ENCODE assay signal across 12 cellular contexts in the genomic region with DNA sequence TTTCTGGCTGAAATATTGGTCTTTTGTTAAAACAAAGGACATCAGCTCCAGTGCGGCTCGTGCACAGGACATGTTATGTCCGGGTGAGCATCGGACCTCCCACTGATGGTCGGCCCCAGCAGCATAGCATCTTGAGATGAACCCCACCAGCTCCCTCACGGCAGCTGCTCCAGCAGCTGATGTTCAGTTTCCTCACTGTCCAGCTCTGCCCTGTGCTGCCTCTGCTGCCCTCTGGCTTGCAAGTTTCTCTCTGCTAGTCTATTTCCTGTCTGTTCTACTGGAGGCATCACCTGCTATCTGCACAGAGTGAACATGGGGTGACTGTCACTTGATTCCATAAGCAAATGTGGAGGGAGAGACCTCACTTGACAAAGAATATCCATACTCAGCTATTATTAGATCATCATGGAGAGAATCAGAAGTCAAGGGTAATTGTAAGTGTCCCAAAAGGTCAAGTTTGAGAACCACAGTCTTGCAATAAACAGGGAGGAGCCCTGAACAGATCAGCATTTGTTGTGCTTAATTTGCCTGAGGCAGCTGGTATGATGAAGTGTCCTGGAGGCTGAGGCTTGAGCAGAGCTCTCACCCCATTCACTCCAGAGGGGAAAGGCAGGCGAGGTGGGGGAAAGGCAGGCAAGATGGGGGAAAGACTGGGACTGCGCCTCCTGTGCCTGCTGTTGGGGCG.
A peak's percentile ranks its signal among the peaks of the same experiment; 100 is the strongest.
DNase-seq lines count a peak whose midpoint lies in the region; ATAC-seq and TF ChIP-seq lines count a peak whose summit lies in the region.
"Had no signal": no experiment of that assay in that cellular context is flagged by ENCODE, and none has a peak within 500 bp of the region (broad histone marks: within the 10 kb centered on the region; RNA-seq: fewer than 3 reads in every experiment).

No MANE protein-coding gene starts in this region.

- peaks cover 15% of the 10 kb centered on the region for H3K9me3 Mint-ChIP-seq in GM23338
- peaks cover 6% of the 10 kb centered on the region for H3K9me3 Mint-ChIP-seq in progenitor cell of endocrine pancreas (ENCODE audit: low read depth)
- peaks cover 0 to 43% (median 25%) of the 10 kb centered on the region in 6 donors for H3K9me3 Mint-ChIP-seq in immature natural killer cell

- H3K27ac ChIP-seq in GM23338 (ENCODE audit: low read depth), result no peak overlapping the region
- no peak overlapping the region for H3K27ac ChIP-seq in PC-3 (ENCODE audit: low read length)
- H3K27ac ChIP-seq in adrenal gland, result peak overlapping the region in 1 of 5 donors; percentile 52
- H3K27ac ChIP-seq in thyroid gland, result no peak overlapping the region
- H3K27ac ChIP-seq: coronary artery, SK-N-MC had no signal

- peaks cover 3% of the 10 kb centered on the region; the same call in 2 of the 3 replicates for H3K4me1 Mint-ChIP-seq in GM23338
- no peaks in the 10 kb centered on the region for H3K4me1 Mint-ChIP-seq in progenitor cell of endocrine pancreas (ENCODE audit: low read depth)
- H3K4me1 Mint-ChIP-seq in immature natural killer cell, result peaks cover 0 to 2% of the 10 kb centered on the region in 2 donors

- DNase-seq in GM23338 (ENCODE audit: low spot score) (no peak), PC-3 (peak; percentile 61), fibroblast of the aortic adventitia (ENCODE audit: low read depth) (peak; percentile 39), progenitor cell of endocrine pancreas (ENCODE audit: low spot score, unreplicated experiment) (no peak), adrenal gland (no peak), thyroid gland (no peak), immature natural killer cell (no peak)
- DNase-seq: transverse colon had no signal

- H3K27ac Mint-ChIP-seq in GM23338, result no peak overlapping the region
- H3K27ac Mint-ChIP-seq in progenitor cell of endocrine pancreas, result no peak overlapping the region
- no peak overlapping the region for H3K27ac Mint-ChIP-seq in immature natural killer cell

- H3K4me3 Mint-ChIP-seq in GM23338 (no peak overlapping the region), progenitor cell of endocrine pancreas (ENCODE audit: low read depth) (no peak overlapping the region), immature natural killer cell (no peak overlapping the region)

- TF ChIP-seq CTCF in GM23338 (conservative IDR thresholded peaks at IDR 0.05; ENCODE audit: low read depth in 2 of 2) (peak; percentile 30 to 47), PC-3 (conservative IDR thresholded peaks at IDR 0.05; ENCODE audit: low read depth, low read length) (peak; percentile 69), fibroblast of the aortic adventitia (IDR thresholded peaks at IDR 0.05; ENCODE audit: insufficient read depth, low read length) (peak; percentile 59), progenitor cell of endocrine pancreas (IDR thresholded peaks at IDR 0.05; ENCODE audit: unreplicated experiment) (peak; percentile 21), adrenal gland (IDR thresholded peaks at IDR 0.05) (peak in 1 of 6 experiments; percentile 19), thyroid gland (IDR thresholded peaks at IDR 0.05) (no peak)

- H3K9ac ChIP-seq in PC-3 (ENCODE audit: low read length), result no peak overlapping the region

- H3K27me3 Mint-ChIP-seq in GM23338 (ENCODE audit: insufficient read depth, low read depth, poor library complexity), result peaks cover 9% of the 10 kb centered on the region
- H3K27me3 Mint-ChIP-seq in progenitor cell of endocrine pancreas, result peaks cover 10% of the 10 kb centered on the region
- no peaks in the 10 kb centered on the region for H3K27me3 Mint-ChIP-seq in immature natural killer cell (ENCODE audit: low read depth in 3 of 3)

- H2AFZ ChIP-seq in GM23338, result no peak overlapping the region
- H2AFZ ChIP-seq in PC-3 (ENCODE audit: low read length), result no peak overlapping the region

- H3K9me2 ChIP-seq in GM23338 (ENCODE audit: insufficient read depth) (0 out of 2 replicates have a peak, but pooled peaks cover 3% of the 10 kb centered on the region), PC-3 (replicated peaks; ENCODE audit: low read length) (no peaks in the 10 kb centered on the region)

- H3K79me2 ChIP-seq in GM23338 (replicated peaks; ENCODE audit: insufficient read depth) (no peaks in the 10 kb centered on the region), PC-3 (ENCODE audit: low read length) (no peaks in the 10 kb centered on the region)

- TF ChIP-seq POLR2A in adrenal gland (IDR thresholded peaks at IDR 0.05) (no peak), thyroid gland (IDR thresholded peaks at IDR 0.05) (no peak)

- ATAC-seq in GM23338 (no peak), PC-3 (peak; percentile 64), HG02852 (IDR thresholded peaks at IDR 0.05; ENCODE audit: unreplicated experiment) (no peak)

- H3K4me1 ChIP-seq in GM23338 (ENCODE audit: insufficient read depth) (peaks cover under 1% of the 10 kb centered on the region; the same call in 1 of the 2 replicates), PC-3 (ENCODE audit: insufficient read depth, low read length) (peaks cover 17% of the 10 kb centered on the region), adrenal gland (replicated peaks in 1 of 2) (no peaks in the 10 kb centered on the region), thyroid gland (peaks cover 0 to 4% of the 10 kb centered on the region in 2 donors)
- H3K4me1 ChIP-seq: prostate gland, transverse colon had no signal

- no peaks in the 10 kb centered on the region; the same call in 1 of the 2 replicates for H3K36me3 ChIP-seq in GM23338 (ENCODE audit: insufficient read depth)
- no peaks in the 10 kb centered on the region for H3K36me3 ChIP-seq in PC-3 (ENCODE audit: low read depth, low read length)
- no peaks in the 10 kb centered on the region for H3K36me3 ChIP-seq in adrenal gland (replicated peaks in 1 of 2)
- no peaks in the 10 kb centered on the region for H3K36me3 ChIP-seq in thyroid gland
- H3K36me3 ChIP-seq: prostate gland, transverse colon had no signal

- no peaks in the 10 kb centered on the region for H3F3A ChIP-seq in GM23338 (replicated peaks; ENCODE audit: low read depth)
- H3F3A ChIP-seq in PC-3 (ENCODE audit: low read length, unreplicated experiment), result no peaks in the 10 kb centered on the region

- CTCF ChIA-PET in PC-3 (lab: Charles Lee), result no interaction called here

- H3K27me3 ChIP-seq in GM23338 (ENCODE audit: insufficient read depth) (no peaks in the 10 kb centered on the region), PC-3 (ENCODE audit: low read length) (no peaks in the 10 kb centered on the region), adrenal gland (no peaks in the 10 kb centered on the region), thyroid gland (no peaks in the 10 kb centered on the region)
- H3K27me3 ChIP-seq: transverse colon had no signal

- no TSS peak for BruUV-seq in PC-3 (replicated peaks; lab: Mats Ljungman, UMichigan)

- H3K4me3 ChIP-seq in GM23338 (no peak overlapping the region), PC-3 (ENCODE audit: low read length) (no peak overlapping the region), fibroblast of the aortic adventitia (ENCODE audit: low read depth, low read length) (no peak overlapping the region), adrenal gland (no peak overlapping the region), thyroid gland (replicated peaks in 1 of 3) (no peak overlapping the region)
- H3K4me3 ChIP-seq: coronary artery, prostate gland, SK-N-MC, transverse colon had no signal

- 62 to 83% (median 81%) methylated on average over 8 to 9 of the region's 9 CpGs for WGBS in adrenal gland, 4 donors
- 78 to 85% methylated on average over 9 of the region's 9 CpGs for WGBS in thyroid gland, 2 donors

- H3K9me3 ChIP-seq in PC-3 (ENCODE audit: low read length), result no peaks in the 10 kb centered on the region
- no peaks in the 10 kb centered on the region for H3K9me3 ChIP-seq in adrenal gland (replicated peaks in 1 of 3)
- no peaks in the 10 kb centered on the region for H3K9me3 ChIP-seq in thyroid gland
- H3K9me3 ChIP-seq: prostate gland, transverse colon had no signal

- POLR2A ChIA-PET in PC-3 (lab: Charles Lee; ENCODE audit: unreplicated experiment), result no interaction called here

- no peaks in the 10 kb centered on the region for H4K20me1 ChIP-seq in GM23338 (replicated peaks; ENCODE audit: insufficient read depth)
- H4K20me1 ChIP-seq in PC-3 (ENCODE audit: low read length), result no peaks in the 10 kb centered on the region

- H3K4me2 ChIP-seq in GM23338, result no peak overlapping the region
- no peak overlapping the region for H3K4me2 ChIP-seq in PC-3 (ENCODE audit: low read length)

- intact Hi-C loops in PC-3 (cut with micrococcal nuclease), result loop anchor here (1.0 kb wide), 1 partner anchor 87 kb away; no protein-coding TSS in a partner anchor
- intact Hi-C loops in adrenal gland (cut with DNase I), result no loop called here
- intact Hi-C loops in thyroid gland (cut with DNase I), result no loop called here

- H3K36me3 Mint-ChIP-seq in GM23338 (ENCODE audit: low read depth) (peaks cover 10% of the 10 kb centered on the region), progenitor cell of endocrine pancreas (ENCODE audit: insufficient read depth) (no peaks in the 10 kb centered on the region), immature natural killer cell (no peaks in the 10 kb centered on the region)

TF ChIP-seq in GM23338, 12 proteins besides CTCF, POLR2A, EP300 and RAD21 (continues in another document):
- no peak for TF ChIP-seq EZH2phosphoT487 (IDR thresholded peaks at IDR 0.05; ENCODE audit: unreplicated experiment)
- TF ChIP-seq POLR2AphosphoS5 (IDR thresholded peaks at IDR 0.05; ENCODE audit: low read depth), result no peak
- no peak for TF ChIP-seq CREB1 (CRISPR knock-in tag; IDR thresholded peaks at IDR 0.05; ENCODE audit: low read depth)
- TF ChIP-seq, protein P1, sequence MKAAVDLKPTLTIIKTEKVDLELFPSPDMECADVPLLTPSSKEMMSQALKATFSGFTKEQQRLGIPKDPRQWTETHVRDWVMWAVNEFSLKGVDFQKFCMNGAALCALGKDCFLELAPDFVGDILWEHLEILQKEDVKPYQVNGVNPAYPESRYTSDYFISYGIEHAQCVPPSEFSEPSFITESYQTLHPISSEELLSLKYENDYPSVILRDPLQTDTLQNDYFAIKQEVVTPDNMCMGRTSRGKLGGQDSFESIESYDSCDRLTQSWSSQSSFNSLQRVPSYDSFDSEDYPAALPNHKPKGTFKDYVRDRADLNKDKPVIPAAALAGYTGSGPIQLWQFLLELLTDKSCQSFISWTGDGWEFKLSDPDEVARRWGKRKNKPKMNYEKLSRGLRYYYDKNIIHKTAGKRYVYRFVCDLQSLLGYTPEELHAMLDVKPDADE (IDR thresholded peaks at IDR 0.05), result no peak
- no peak for TF ChIP-seq ZNF331 (CRISPR knock-in tag; IDR thresholded peaks at IDR 0.05; ENCODE audit: low read depth)
- TF ChIP-seq EZH2 (IDR thresholded peaks at IDR 0.05; ENCODE audit: low read depth, unreplicated experiment), result no peak
- no peak for TF ChIP-seq NANOG (IDR thresholded peaks at IDR 0.05; ENCODE audit: borderline replicate concordance)
- no peak for TF ChIP-seq STAT1 (IDR thresholded peaks at IDR 0.05; ENCODE audit: unreplicated experiment)
- no peak for TF ChIP-seq ZNF114 (CRISPR knock-in tag; IDR thresholded peaks at IDR 0.05)

Comparison
In these comparisons a context has a peak if more than half of its experiments do, and no peak if none do; other contexts are left out.
1. DNase-seq: peak in PC-3 (single experiment) and fibroblast of the aortic adventitia (single experiment); none in GM23338 (single experiment), progenitor cell of endocrine pancreas (single experiment), adrenal gland (0 of 7), thyroid gland (0 of 2) and immature natural killer cell (0 of 3).
2. CTCF ChIP-seq: peak in GM23338 (2 of 2), PC-3 (single experiment), fibroblast of the aortic adventitia (single experiment) and progenitor cell of endocrine pancreas (single experiment); none in thyroid gland (0 of 6).